ENCODE assay signal across 9 cellular contexts in genomic region chr14:104115691-104116543, GRCh38. TPM values are rescaled to one million over a fixed set of nuclear protein-coding genes. Genes with fewer than 3 reads are reported as not detected.
DNase-seq lines count a peak whose midpoint lies in the region; ATAC-seq and TF ChIP-seq lines count a peak whose summit lies in the region.
"Had no signal": no experiment of that assay in that cellular context is flagged by ENCODE, and none has a peak within 500 bp of the region (broad histone marks: within the 10 kb centered on the region; RNA-seq: fewer than 3 reads in every experiment).

No MANE protein-coding gene starts in this region.

- POLR2A ChIA-PET in Caco-2 (lab: Charles Lee), result no interaction called here

- H3K36me3 ChIP-seq in Caco-2 (ENCODE audit: control insufficient read depth, insufficient read depth, low read length) (no peaks in the 10 kb centered on the region), SJSA1 (no peaks in the 10 kb centered on the region), psoas muscle (ENCODE audit: insufficient read depth in 1 of 2, low read depth in 1 of 2) (no peaks in the 10 kb centered on the region)

- H3K4me3 ChIP-seq in Caco-2 (ENCODE audit: low read depth, low read length) (peak overlapping the region; percentile 56), SJSA1 (peak overlapping the region; percentile 25), psoas muscle (peak overlapping the region; percentile 55)

- H3K4me1 ChIP-seq in Caco-2, result peaks cover 13% of the 10 kb centered on the region
- peaks cover 10% of the 10 kb centered on the region for H3K4me1 ChIP-seq in SJSA1 (replicated peaks)
- no peaks in the 10 kb centered on the region for H3K4me1 ChIP-seq in psoas muscle

- intact Hi-C loops in Caco-2 (cut with micrococcal nuclease; ENCODE audit: unreplicated experiment) (no loop called here), left cardiac atrium (cut with DNase I) (no loop called here), psoas muscle (cut with DNase I) (no loop called here)

- ATAC-seq in left cardiac atrium (peak; percentile 2 to 3), psoas muscle (no peak), GM21737 (IDR thresholded peaks at IDR 0.05; ENCODE audit: unreplicated experiment) (no peak), HG02759 (IDR thresholded peaks at IDR 0.05; ENCODE audit: unreplicated experiment) (no peak), HG03439 (IDR thresholded peaks at IDR 0.05; ENCODE audit: unreplicated experiment) (no peak)

- H3K27me3 Mint-ChIP-seq in Caco-2 (ENCODE audit: insufficient read depth, unreplicated experiment), result no peaks in the 10 kb centered on the region

- peak in 1 of 2 experiments; percentile 18 for TF ChIP-seq CTCF in Caco-2 (IDR thresholded peaks at IDR 0.05; ENCODE audit: insufficient read depth in 1 of 2, low read depth in 1 of 2, low read length in 1 of 2, severe bottlenecking in 1 of 2, unreplicated experiment in 1 of 2)
- TF ChIP-seq CTCF in psoas muscle (IDR thresholded peaks at IDR 0.05), result no peak

- H3K9me3 Mint-ChIP-seq in Caco-2 (ENCODE audit: unreplicated experiment), result no peaks in the 10 kb centered on the region

- H3K27me3 ChIP-seq in Caco-2 (replicated peaks; ENCODE audit: control insufficient read depth, insufficient read depth, low read length) (no peaks in the 10 kb centered on the region), SJSA1 (replicated peaks) (peaks cover 39% of the 10 kb centered on the region), psoas muscle (ENCODE audit: insufficient read depth in 3 of 3, low read length in 2 of 3) (peaks cover 0 to 80% (median 33%) of the 10 kb centered on the region in 3 donors)

- H3K4me3 Mint-ChIP-seq in Caco-2 (ENCODE audit: unreplicated experiment), result peak overlapping the region; percentile 74

- peak overlapping the region; percentile 50 for H3K27ac Mint-ChIP-seq in Caco-2 (ENCODE audit: unreplicated experiment)

- H3K9me3 ChIP-seq in Caco-2 (no peaks in the 10 kb centered on the region), SJSA1 (replicated peaks) (no peaks in the 10 kb centered on the region), psoas muscle (no peaks in the 10 kb centered on the region)

- 41 to 51% (median 47%) methylated on average over 19 to 20 of the region's 20 CpGs for WGBS in psoas muscle, 3 donors

- no peaks in the 10 kb centered on the region for H3K4me1 Mint-ChIP-seq in Caco-2 (ENCODE audit: low read depth, unreplicated experiment)

- H3K36me3 Mint-ChIP-seq in Caco-2 (ENCODE audit: insufficient read depth, unreplicated experiment), result no peaks in the 10 kb centered on the region

- CTCF ChIA-PET in Caco-2 (lab: Charles Lee), result interaction anchor here (3.1 kb wide), 1 partner anchor 38 kb away, joined by 9 read pairs; no protein-coding TSS in a partner anchor

- DNase-seq in Caco-2 (peak in 1 of 2 experiments; percentile 52), SJSA1 (ENCODE audit: low read depth in 1 of 2, low spot score in 2 of 2) (no peak), left cardiac atrium (peak; percentile 31), psoas muscle (peak; percentile 9 to 49), mucosa of gallbladder (ENCODE audit: low spot score) (no peak)
- DNase-seq: activated gamma-delta T cell treated with Interleukin-2 at 50 U/mL for 16 hours had no signal

- TSS peak; percentile 65 for BruUV-seq in Caco-2 (replicated peaks; lab: Mats Ljungman, UMichigan)

- H3K27ac ChIP-seq in SJSA1, result no peak overlapping the region
- no peak overlapping the region for H3K27ac ChIP-seq in psoas muscle

RNA-seq across cellular contexts. Expression of gene KIF26A, which starts 22.5 kb away (rescaled TPM):
- total RNA-seq in Caco-2 (2022) (4.2 and 5.5 TPM in 2 replicates), left cardiac atrium (1 to 10 TPM; 7.6 to 8.1 TPM), psoas muscle (1 to 10 TPM; 1.8 to 3.2 (median 2.3) TPM), mucosa of gallbladder (3.7 TPM)
- total RNA-seq in SJSA1 (2014; rRNA removed; shearing (Covaris generic)), result 0.05 TPM in 1 of 2 replicates, not detected in the other
- 1 to 10 TPM in 2 of 3 donors, under 1 TPM in 1; 0.99 to 1.6 (median 1.4) TPM for polyA plus RNA-seq in psoas muscle

RNA-seq across cellular contexts. Expression of gene ASPG, which starts 30.4 kb away (rescaled TPM):
- total RNA-seq in Caco-2 (2022) (not detected in 2 replicates), left cardiac atrium (100 to 1,000 TPM in 1 of 2 donors, 10 to 100 TPM in 1; 92.0 to 168 TPM), psoas muscle (under 1 TPM in 3 of 4 donors, not detected in 1; 0.15 to 0.84 (median 0.51) TPM), mucosa of gallbladder (4.7 TPM)
- total RNA-seq in SJSA1 (2014; rRNA removed; shearing (Covaris generic)), result not detected in 2 replicates
- under 1 TPM; 0.04 to 0.61 (median 0.06) TPM for polyA plus RNA-seq in psoas muscle

Comparison
In these comparisons a context has a peak if more than half of its experiments do, and no peak if none do; other contexts are left out.
1. DNase-seq: peak in left cardiac atrium (single experiment) and psoas muscle (2 of 2); none in SJSA1 (0 of 2) and mucosa of gallbladder (single experiment).
2. ATAC-seq: peak in left cardiac atrium (2 of 2); none in psoas muscle (0 of 4), GM21737 (single experiment), HG02759 (single experiment) and HG03439 (single experiment).
3. RNA of gene ASPG, which starts 30.4 kb away (total RNA-seq): 92.0 to 168 TPM in left cardiac atrium; 4.7 TPM in mucosa of gallbladder (single experiment), 0.15 to 0.84 TPM in psoas muscle, not detected in Caco-2 and not detected in SJSA1; every median in the first group is over 10 times any median in the second.
4. Peak in every context shown above with its lines, with median percentiles within 50 percentile points of each other: H3K4me3 ChIP-seq.